In the genomic region with DNA sequence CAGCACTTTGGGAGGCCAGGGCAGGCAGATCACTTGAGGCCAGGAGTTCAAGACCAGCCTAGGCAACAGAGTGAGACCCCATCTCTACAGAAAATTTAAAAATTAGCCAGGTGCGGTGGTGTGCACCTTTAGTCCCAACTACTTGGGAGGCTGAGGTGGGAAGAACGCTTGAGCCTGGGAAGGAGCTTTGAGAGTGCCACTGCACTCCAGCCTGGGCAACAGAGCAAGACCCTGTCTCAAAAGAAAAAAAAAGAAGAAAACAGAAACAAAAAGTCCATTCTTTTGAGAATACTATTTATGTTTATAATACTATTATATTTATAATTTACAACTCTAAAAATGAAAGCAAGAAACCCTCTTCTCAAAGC, we compare ENCODE assay signal across 7 cellular contexts. TPM values are rescaled to one million over a fixed set of nuclear protein-coding genes. Genes with fewer than 3 reads are reported as not detected.
A peak's percentile ranks its signal among the peaks of the same experiment; 100 is the strongest.
DNase-seq lines count a peak whose midpoint lies in the region; ATAC-seq, FAIRE-seq and TF ChIP-seq lines count a peak whose summit lies in the region.
"Not testable (repeated sequence)": the region's sequence is repeated elsewhere in the genome, so short reads cannot be mapped to it uniquely, and the experiment has no call there.

No MANE protein-coding gene starts in this region.

- H3K9me1 ChIP-seq in K562 (ENCODE audit: control insufficient read depth, insufficient read depth, low read length) = not testable (repeated sequence)

- H3K4me3 ChIP-seq in HL-60 (replicated peaks; ENCODE audit: insufficient read depth, low read length); K562: not testable (repeated sequence)
- peak overlapping the region in 2 of 4 donors; percentile 11 for H3K4me3 ChIP-seq in gastrocnemius medialis

- CTCF ChIA-PET in CD4-positive, alpha-beta T cell (lab: Charles Lee) = interaction anchor here (1.6 to 1.7 kb wide), 4 partner anchors 10 to 49 kb away, joined by 4 to 8 read pairs (median 4); no protein-coding TSS in a partner anchor
- CTCF ChIA-PET in activated CD4-positive, alpha-beta memory T cell treated with anti-CD3 and anti-CD28 coated beads for 36 hours (lab: Charles Lee) = interaction anchor here (1.0 to 3.9 kb wide), 2 partner anchors 56 to 63 kb away, joined by 3 to 16 read pairs; a partner anchor contains a TSS
- CTCF ChIA-PET in K562 (lab: Yijun Ruan, JAX; ENCODE audit: low intra/inter-chr PET ratio) = not testable (repeated sequence)

- not testable (repeated sequence) for ATAC-seq in CD4-positive, alpha-beta T cell (ENCODE audit: poor library complexity); K562; gastrocnemius medialis

- TF ChIP-seq POLR2A in K562 (conservative IDR thresholded peaks at IDR 0.05); gastrocnemius medialis (IDR thresholded peaks at IDR 0.05): not testable (repeated sequence)

- not testable (repeated sequence) for FAIRE-seq in K562 (lab: Jason Lieb, UNC)

- not testable (repeated sequence) for H2AFZ ChIP-seq in K562 (ENCODE audit: low read depth, low read length)

- H3K4me2 ChIP-seq in K562 (ENCODE audit: insufficient read depth, low read length) = not testable (repeated sequence)

- in situ Hi-C loops in K562 (cut with MboI) = not testable (repeated sequence)
- in situ Hi-C loops in gastrocnemius medialis (cut with MboI; ENCODE audit: low sequenced_read_pairs in 4 of 4) = loop anchor here in 1 of 4 donors (10.0 kb wide), 1 partner anchor 48 kb away; no protein-coding TSS in a partner anchor

- H3K4me1 Mint-ChIP-seq in CD4-positive, alpha-beta T cell (ENCODE audit: low read depth) = peaks cover 81% of the 10 kb centered on the region
- peaks cover 78% of the 10 kb centered on the region for H3K4me1 Mint-ChIP-seq in activated CD4-positive, alpha-beta memory T cell treated with anti-CD3 and anti-CD28 coated beads for 36 hours (ENCODE audit: low read depth)
- H3K4me1 Mint-ChIP-seq in activated naive CD4-positive, alpha-beta T cell treated with anti-CD3 and anti-CD28 coated beads, Interleukin-2, amount 50 U/mL, for 24 hours = peaks cover 84% of the 10 kb centered on the region
- H3K4me1 Mint-ChIP-seq in immature natural killer cell = peaks cover 37 to 54% of the 10 kb centered on the region in 2 donors

- not testable (repeated sequence) for H4K20me1 ChIP-seq in K562 (replicated peaks; ENCODE audit: control insufficient read depth, insufficient read depth, low read length)

- intact Hi-C loops in CD4-positive, alpha-beta T cell (cut with DNase I, micrococcal nuclease); activated CD4-positive, alpha-beta memory T cell treated with anti-CD3 and anti-CD28 coated beads for 36 hours (cut with micrococcal nuclease); K562 (cut with micrococcal nuclease); gastrocnemius medialis (cut with DNase I; ENCODE audit: low total_unique reads): not testable (repeated sequence)

- H3K36me3 ChIP-seq in K562 (ENCODE audit: control insufficient read depth, insufficient read depth, low read length) = peaks cover 12% of the 10 kb centered on the region
- H3K36me3 ChIP-seq in gastrocnemius medialis = peaks cover 0 to 35% of the 10 kb centered on the region in 2 donors

- WGBS in K562 (ENCODE audit: insufficient coverage, low coverage, missing lambda C conversion rate) = 88% methylated on average over 2 of the region's 2 CpGs

- peak overlapping the region; percentile 79 for H3K27ac Mint-ChIP-seq in CD4-positive, alpha-beta T cell
- peak overlapping the region; percentile 33 for H3K27ac Mint-ChIP-seq in activated CD4-positive, alpha-beta memory T cell treated with anti-CD3 and anti-CD28 coated beads for 36 hours
- H3K27ac Mint-ChIP-seq in activated naive CD4-positive, alpha-beta T cell treated with anti-CD3 and anti-CD28 coated beads, Interleukin-2, amount 50 U/mL, for 24 hours = peak overlapping the region; percentile 85
- peak overlapping the region in 4 of 6 donors; percentile 10 to 55 (median 42) for H3K27ac Mint-ChIP-seq in immature natural killer cell

- not testable (repeated sequence) for TF ChIP-seq CTCF in CD4-positive, alpha-beta T cell (IDR thresholded peaks at IDR 0.05); HL-60 (IDR thresholded peaks at IDR 0.05; ENCODE audit: insufficient read depth, low read length); K562 (IDR thresholded peaks at IDR 0.05 in 2 of 3, conservative IDR thresholded peaks at IDR 0.05 in 1 of 3; ENCODE audit: insufficient read depth in 2 of 3, low read depth in 1 of 3, low read length in 3 of 3); gastrocnemius medialis (IDR thresholded peaks at IDR 0.05 in 4 of 5, conservative IDR thresholded peaks at IDR 0.05 in 1 of 5)

- not testable (repeated sequence) for H3K27ac ChIP-seq in CD4-positive, alpha-beta T cell (ENCODE audit: low read depth, low read length); K562 (ENCODE audit: extremely low read depth, low read depth, low read length)
- H3K27ac ChIP-seq in HL-60 (replicated peaks) (peak overlapping the region; percentile 1; the same call in 1 of the 2 replicates), gastrocnemius medialis (peak overlapping the region; percentile 5 to 42 (median 33))

- H3K4me3 Mint-ChIP-seq in CD4-positive, alpha-beta T cell = peak overlapping the region; percentile 28
- H3K4me3 Mint-ChIP-seq in activated CD4-positive, alpha-beta memory T cell treated with anti-CD3 and anti-CD28 coated beads for 36 hours; activated naive CD4-positive, alpha-beta T cell treated with anti-CD3 and anti-CD28 coated beads, Interleukin-2, amount 50 U/mL, for 24 hours; immature natural killer cell: not testable (repeated sequence)

- BruUV-seq in K562 (replicated peaks; lab: Mats Ljungman, UMichigan) = not testable (repeated sequence)

- H3K4me1 ChIP-seq in K562 (replicated peaks in 1 of 2; ENCODE audit: control insufficient read depth in 2 of 2, insufficient read depth in 2 of 2, low read length in 2 of 2) = not testable (repeated sequence)
- H3K4me1 ChIP-seq in gastrocnemius medialis = peaks cover 74 to 91% of the 10 kb centered on the region in 2 donors

- DNase-seq in CD4-positive, alpha-beta T cell; HL-60 (ENCODE audit: low read depth in 1 of 2, low spot score in 1 of 2); activated CD4-positive, alpha-beta memory T cell treated with anti-CD3 and anti-CD28 coated beads for 36 hours; K562 (ENCODE audit: extremely low read depth in 1 of 4, low spot score in 3 of 4); immature natural killer cell; gastrocnemius medialis: not testable (repeated sequence)

- H3K79me2 ChIP-seq in K562 (ENCODE audit: control insufficient read depth, insufficient read depth, low read length) = peaks cover 93% of the 10 kb centered on the region

- TF ChIP-seq EP300 in K562 (IDR thresholded peaks at IDR 0.05; ENCODE audit: low read length) = not testable (repeated sequence)

- not testable (repeated sequence) for H3K9me3 Mint-ChIP-seq in CD4-positive, alpha-beta T cell; activated CD4-positive, alpha-beta memory T cell treated with anti-CD3 and anti-CD28 coated beads for 36 hours; activated naive CD4-positive, alpha-beta T cell treated with anti-CD3 and anti-CD28 coated beads, Interleukin-2, amount 50 U/mL, for 24 hours; immature natural killer cell

- H3K9me3 ChIP-seq in CD4-positive, alpha-beta T cell (ENCODE audit: control insufficient read depth, low read length); K562 (replicated peaks; ENCODE audit: control insufficient read depth, insufficient read depth, low read depth, low read length); gastrocnemius medialis: not testable (repeated sequence)

- H3K27me3 Mint-ChIP-seq in CD4-positive, alpha-beta T cell; activated CD4-positive, alpha-beta memory T cell treated with anti-CD3 and anti-CD28 coated beads for 36 hours; activated naive CD4-positive, alpha-beta T cell treated with anti-CD3 and anti-CD28 coated beads, Interleukin-2, amount 50 U/mL, for 24 hours; immature natural killer cell (ENCODE audit: low read depth in 3 of 3): not testable (repeated sequence)

- H3K9ac ChIP-seq in K562 (ENCODE audit: insufficient read depth in 1 of 2, low read depth in 2 of 2, low read length in 2 of 2) = not testable (repeated sequence)

- POLR2A ChIA-PET in CD4-positive, alpha-beta T cell (lab: Charles Lee) = interaction anchor here (2.1 kb wide), 2 partner anchors 10 to 59 kb away, joined by 5 to 10 read pairs; no protein-coding TSS in a partner anchor
- POLR2A ChIA-PET in activated CD4-positive, alpha-beta memory T cell treated with anti-CD3 and anti-CD28 coated beads for 36 hours (lab: Charles Lee) = not testable (repeated sequence)
- POLR2A ChIA-PET in K562 (lab: Yijun Ruan, JAX) = interaction anchor here (1.0 to 1.4 kb wide), 2 partner anchors 10 to 23 kb away, joined by 3 to 6 read pairs; no protein-coding TSS in a partner anchor

- not testable (repeated sequence) for TF ChIP-seq RAD21 in K562 (CRISPR knock-in tag; conservative IDR thresholded peaks at IDR 0.05 in 1 of 2, IDR thresholded peaks at IDR 0.05 in 1 of 2)

- not testable (repeated sequence) for H3K27me3 ChIP-seq in CD4-positive, alpha-beta T cell (ENCODE audit: control insufficient read depth, insufficient read depth, low read length); HL-60 (ENCODE audit: insufficient read depth, poor library complexity, severe bottlenecking); K562 (ENCODE audit: control insufficient read depth in 2 of 2, insufficient read depth in 2 of 2, low read length in 2 of 2); gastrocnemius medialis

- peaks cover 44% of the 10 kb centered on the region for H3K36me3 Mint-ChIP-seq in CD4-positive, alpha-beta T cell (ENCODE audit: low read depth)
- not testable (repeated sequence) for H3K36me3 Mint-ChIP-seq in activated CD4-positive, alpha-beta memory T cell treated with anti-CD3 and anti-CD28 coated beads for 36 hours; activated naive CD4-positive, alpha-beta T cell treated with anti-CD3 and anti-CD28 coated beads, Interleukin-2, amount 50 U/mL, for 24 hours; immature natural killer cell

RNA-seq across cellular contexts. Expression of a gene that starts 15.4 kb away (rescaled TPM):
- 10 to 100 TPM; 72.6 to 75.9 TPM for total RNA-seq in CD4-positive, alpha-beta T cell
- total RNA-seq in activated CD4-positive, alpha-beta memory T cell treated with anti-CD3 and anti-CD28 coated beads for 36 hours = 100 to 1,000 TPM; 111 to 112 TPM
- 23.5 and 58.7 TPM in 2 replicates for total RNA-seq in K562 (2011; cell fraction: chromatin; rRNA removed; ENCODE audit: low replicate concordance)
- 14.5 and 19.2 TPM in 2 replicates for total RNA-seq in K562 (2011; cell fraction: nucleolus; rRNA removed)
- 38.3 and 72.2 TPM in 2 replicates for total RNA-seq in K562 (2011; cell fraction: nucleoplasm; rRNA removed)
- 75.0 and 82.8 TPM in 2 replicates for total RNA-seq in K562 (2014; rRNA removed)
- total RNA-seq in K562 (2014; rRNA removed; fragmentation: Illumina TruSeq; extraction: Trizol) = 54.2 and 65.9 TPM in 2 replicates
- 39.9 and 43.8 TPM in 2 replicates for total RNA-seq in K562 (2015; rRNA removed; fragmentation: Illumina TruSeq; extraction: Trizol)
- 92.0 and 104 TPM in 2 replicates for total RNA-seq in K562 (2021)
- polyA plus RNA-seq in K562 (2011; rRNA removed) = 59.7 and 86.1 TPM in 2 replicates
- polyA plus RNA-seq in K562 (2011; cell fraction: cytosol; rRNA removed) = 22.1 and 33.5 TPM in 2 replicates
- polyA plus RNA-seq in K562 (2011; cell fraction: nucleus; rRNA removed) = 22.5 and 23.2 TPM in 2 replicates
- 43.9 and 85.0 TPM in 2 replicates for polyA plus RNA-seq in K562 (2012)
- polyA plus RNA-seq in K562 (2014; fragmentation: Illumina TruSeq; extraction: Trizol) = 128 and 151 TPM in 2 replicates
- polyA plus RNA-seq in K562 (2014; fragmentation: Nextera tagmentation; extraction: Ambion mirVana) = 10 to 100 TPM; 32.7 to 46.1 TPM
- polyA plus RNA-seq in K562 (2014; rRNA removed) = 76.6 and 76.8 TPM in 2 replicates
- 71.5 and 74.0 TPM in 2 replicates for polyA minus RNA-seq in K562 (2011; rRNA and poly(A)+ RNA removed)
- polyA minus RNA-seq in K562 (2011; cell fraction: cytosol; rRNA and poly(A)+ RNA removed) = 31.1 and 38.9 TPM in 2 replicates
- 13.3 and 18.5 TPM in 2 replicates for polyA minus RNA-seq in K562 (2011; cell fraction: nucleus; rRNA and poly(A)+ RNA removed)
- polyA plus RNA-seq in immature natural killer cell = 10 to 100 TPM; 26.1 to 99.0 (median 29.3) TPM
- 1,000 to 10,000 TPM in 2 of 4 donors, 100 to 1,000 TPM in 2; 665 to 1,753 (median 1,205) TPM for total RNA-seq in gastrocnemius medialis

Comparison
In these comparisons a context has a peak if more than half of its experiments do, and no peak if none do; other contexts are left out.
1. H3K27ac Mint-ChIP-seq: peak in every context shown above with its lines; median percentile 85 in activated naive CD4-positive, alpha-beta T cell treated with anti-CD3 and anti-CD28 coated beads, Interleukin-2, amount 50 U/mL, for 24 hours; 79 in CD4-positive, alpha-beta T cell; 42 in immature natural killer cell; 33 in activated CD4-positive, alpha-beta memory T cell treated with anti-CD3 and anti-CD28 coated beads for 36 hours.
2. RNA of a gene that starts 15.4 kb away (total RNA-seq): 665 to 1,753 TPM in gastrocnemius medialis; 111 to 112 TPM in activated CD4-positive, alpha-beta memory T cell treated with anti-CD3 and anti-CD28 coated beads for 36 hours, 72.6 to 75.9 TPM in CD4-positive, alpha-beta T cell and 14.5 to 104 TPM in K562; every median in the first group is over 4 times any median in the second.